In genomic region chr15:88803241-88803919, GRCh38 we compare ENCODE assay signal across 15 cellular contexts. TPM values are rescaled to one million over a fixed set of nuclear protein-coding genes. Genes with fewer than 3 reads are reported as not detected.
DNase-seq lines count a peak whose midpoint lies in the region; ATAC-seq and TF ChIP-seq lines count a peak whose summit lies in the region.
"Had no signal": no experiment of that assay in that cellular context is flagged by ENCODE, and none has a peak within 500 bp of the region (broad histone marks: within the 10 kb centered on the region; RNA-seq: fewer than 3 reads in every experiment).

Gene ACAN, plus strand, starts transcription at chr15:88803436. Its CDS starts 32,771 bp downstream, at chr15:88836207.

- no peaks in the 10 kb centered on the region for H3K9me3 Mint-ChIP-seq in activated naive CD8-positive, alpha-beta T cell treated with anti-CD3 and anti-CD28 coated beads, Interleukin-2, amount 50 U/mL, for 24 hours

- peak; percentile 11 for DNase-seq in activated gamma-delta T cell (lab: John Stamatoyannopoulos, UW)
- no peak for DNase-seq in activated gamma-delta T cell treated with Interleukin-2 at 50 U/mL for 16 hours
- no peak for DNase-seq in activated naive CD8-positive, alpha-beta T cell treated with anti-CD3 and anti-CD28 coated beads, Interleukin-2, amount 50 U/mL, for 24 hours
- peak; percentile 74 for DNase-seq in left kidney (ENCODE audit: low read depth, low spot score)
- DNase-seq in stomach = no peak
- no peak for DNase-seq in lower lobe of right lung
- no peak for DNase-seq in vagina (ENCODE audit: extremely low spot score in 2 of 2)
- DNase-seq in GM13976 (ENCODE audit: low spot score) = no peak
- DNase-seq: effector CD4-positive, alpha-beta T cell; NCI-H345; sigmoid colon had no signal

- H3K9me3 ChIP-seq in stomach (no peaks in the 10 kb centered on the region), lower lobe of right lung (no peaks in the 10 kb centered on the region), vagina (no peaks in the 10 kb centered on the region)
- H3K9me3 ChIP-seq: sigmoid colon had no signal

- in situ Hi-C loops in GM13976 (cut with MboI; ENCODE audit: low sequenced_read_pairs, unreplicated experiment) = no loop called here

- WGBS in stomach, 5 donors = 0 to 4% (median 2%) methylated on average over 19 to 61 of the region's 61 CpGs

- peaks cover 5% of the 10 kb centered on the region for H3K4me1 Mint-ChIP-seq in activated naive CD8-positive, alpha-beta T cell treated with anti-CD3 and anti-CD28 coated beads, Interleukin-2, amount 50 U/mL, for 24 hours

- peaks cover 69% of the 10 kb centered on the region for H3K27me3 Mint-ChIP-seq in activated naive CD8-positive, alpha-beta T cell treated with anti-CD3 and anti-CD28 coated beads, Interleukin-2, amount 50 U/mL, for 24 hours

- no peaks in the 10 kb centered on the region for H3K36me3 Mint-ChIP-seq in activated naive CD8-positive, alpha-beta T cell treated with anti-CD3 and anti-CD28 coated beads, Interleukin-2, amount 50 U/mL, for 24 hours (ENCODE audit: low read depth)

- TF ChIP-seq CTCF in stomach (IDR thresholded peaks at IDR 0.05) = no peak
- TF ChIP-seq CTCF in lower lobe of right lung (IDR thresholded peaks at IDR 0.05) = no peak
- TF ChIP-seq CTCF in vagina (IDR thresholded peaks at IDR 0.05) = no peak
- TF ChIP-seq CTCF in GM13976 (IDR thresholded peaks at IDR 0.05; ENCODE audit: borderline replicate concordance, control extremely low read depth, extremely low read depth, insufficient read depth, missing control alignments) = no peak

- H3K27ac Mint-ChIP-seq in activated naive CD8-positive, alpha-beta T cell treated with anti-CD3 and anti-CD28 coated beads, Interleukin-2, amount 50 U/mL, for 24 hours = no peak within 1 kb of the TSS

- H3K4me3 ChIP-seq in stomach (peak within 1 kb of the TSS; percentile 16 to 32 (median 22)), lower lobe of right lung (no peak within 1 kb of the TSS), vagina (peak within 1 kb of the TSS in 1 of 2 donors; percentile 15)
- H3K4me3 ChIP-seq: BLaER1 treated with 17β-estradiol and CSF1 and Interleukin-3, amounts not matched to agents 10 nM and 100 nM; SK-N-MC had no signal

- ATAC-seq in activated naive CD8-positive, alpha-beta T cell treated with anti-CD3 and anti-CD28 coated beads, Interleukin-2, amount 50 U/mL, for 24 hours = peak; percentile 1
- no peak for ATAC-seq in lower lobe of right lung

- H3K4me1 ChIP-seq in stomach = peaks cover 0 to 14% (median 8%) of the 10 kb centered on the region in 4 donors
- no peaks in the 10 kb centered on the region for H3K4me1 ChIP-seq in lower lobe of right lung
- peaks cover 6% of the 10 kb centered on the region for H3K4me1 ChIP-seq in vagina

- no peak for TF ChIP-seq EP300 in stomach (IDR thresholded peaks at IDR 0.05)

- no peaks in the 10 kb centered on the region for H3K36me3 ChIP-seq in stomach
- no peaks in the 10 kb centered on the region for H3K36me3 ChIP-seq in lower lobe of right lung
- H3K36me3 ChIP-seq in vagina = no peaks in the 10 kb centered on the region
- H3K36me3 ChIP-seq: BLaER1 treated with 17β-estradiol and CSF1 and Interleukin-3, amounts not matched to agents 10 nM and 100 nM; sigmoid colon had no signal

- H3K27me3 ChIP-seq in stomach (peaks cover 25 to 98% (median 48%) of the 10 kb centered on the region in 3 donors), lower lobe of right lung (ENCODE audit: low read depth) (peaks cover 78% of the 10 kb centered on the region), vagina (no peaks in the 10 kb centered on the region)

- intact Hi-C loops in stomach (cut with DNase I; ENCODE audit: low total_unique reads) (no loop called here), lower lobe of right lung (cut with DNase I) (no loop called here), vagina (cut with DNase I) (no loop called here)

- TF ChIP-seq POLR2A in stomach (IDR thresholded peaks at IDR 0.05) (no peak), vagina (IDR thresholded peaks at IDR 0.05) (no peak)

- no peak within 1 kb of the TSS for H3K27ac ChIP-seq in stomach
- H3K27ac ChIP-seq in lower lobe of right lung = no peak within 1 kb of the TSS
- H3K27ac ChIP-seq in vagina = no peak within 1 kb of the TSS
- H3K27ac ChIP-seq: BLaER1 treated with 17β-estradiol and CSF1 and Interleukin-3, amounts not matched to agents 10 nM and 100 nM; KMS-11; sigmoid colon; SK-N-MC had no signal

- H3K4me3 Mint-ChIP-seq in activated naive CD8-positive, alpha-beta T cell treated with anti-CD3 and anti-CD28 coated beads, Interleukin-2, amount 50 U/mL, for 24 hours = peak within 1 kb of the TSS; percentile 53

RNA-seq across cellular contexts. Expression of gene ACAN, which starts in this region (rescaled TPM):
- 1 to 10 TPM in 1 of 5 donors, under 1 TPM in 2, not detected in 2; under 0.01 to 2.0 (median 0.72) TPM for total RNA-seq in stomach
- polyA plus RNA-seq in stomach = under 1 TPM in 1 of 3 donors, not detected in 2; 0.08 TPM
- total RNA-seq in lower lobe of right lung = 0.12 TPM
- 2.0 TPM for total RNA-seq in vagina
- polyA plus RNA-seq: keratinocyte had no signal

Comparison
In these comparisons a context has a peak if more than half of its experiments do, and no peak if none do; other contexts are left out.
1. DNase-seq: peak in activated gamma-delta T cell (single experiment) and left kidney (single experiment); none in activated gamma-delta T cell treated with Interleukin-2 at 50 U/mL for 16 hours (single experiment), activated naive CD8-positive, alpha-beta T cell treated with anti-CD3 and anti-CD28 coated beads, Interleukin-2, amount 50 U/mL, for 24 hours (single experiment), stomach (single experiment), lower lobe of right lung (single experiment), vagina (0 of 2) and GM13976 (single experiment).